Comparison of ENCODE assay signal across 25 cellular contexts in genomic region chr13:68319384-68319783, GRCh38.
"Had no signal": no experiment of that assay in that cellular context is flagged by ENCODE, and none has a peak within 500 bp of the region (broad histone marks: within the 10 kb centered on the region; RNA-seq: fewer than 3 reads in every experiment).

No MANE protein-coding gene starts in this region.

- H3K36me3 ChIP-seq: colonic mucosa, esophagus squamous epithelium, gastrocnemius medialis, heart right ventricle, left lung, lower lobe of right lung had no signal

- DNase-seq: colonic mucosa; cortex of kidney; effector CD8-positive, alpha-beta T cell; effector memory CD8-positive, alpha-beta T cell; endodermal cell; erythroblast; esophagus squamous epithelium; foreskin fibroblast; gastrocnemius medialis; glutamatergic neuron; head of caudate nucleus; heart right ventricle; hippocampal formation; left cardiac atrium; left lung; left ventricle myocardium superior; lower lobe of right lung; mesenchymal stem cell; mucosa of descending colon; naive B cell had no signal

- FAIRE-seq: endometrium, islet of Langerhans, keratinocyte had no signal

- ATAC-seq: effector memory CD8-positive, alpha-beta T cell; esophagus mucosa; gastrocnemius medialis; heart right ventricle; left cardiac atrium; left lung; left ventricle myocardium superior; lower lobe of right lung; mucosa of descending colon had no signal

- H3K27ac ChIP-seq: colonic mucosa, epithelial cell of prostate, esophagus squamous epithelium, gastrocnemius medialis, heart right ventricle, left lung, lower lobe of right lung had no signal

- H3K27me3 ChIP-seq: colonic mucosa, esophagus squamous epithelium, gastrocnemius medialis, heart right ventricle, left lung had no signal

- H3K9me3 ChIP-seq: colonic mucosa, gastrocnemius medialis had no signal

- H3K4me1 ChIP-seq: colonic mucosa, esophagus squamous epithelium, gastrocnemius medialis, heart right ventricle, left lung, lower lobe of right lung had no signal

- H3K4me3 ChIP-seq: colonic mucosa, esophagus squamous epithelium, gastrocnemius medialis, heart right ventricle, left lung, lower lobe of right lung, mucosa of descending colon had no signal
